ENCODE assay signal across 13 cellular contexts in the genomic region with DNA sequence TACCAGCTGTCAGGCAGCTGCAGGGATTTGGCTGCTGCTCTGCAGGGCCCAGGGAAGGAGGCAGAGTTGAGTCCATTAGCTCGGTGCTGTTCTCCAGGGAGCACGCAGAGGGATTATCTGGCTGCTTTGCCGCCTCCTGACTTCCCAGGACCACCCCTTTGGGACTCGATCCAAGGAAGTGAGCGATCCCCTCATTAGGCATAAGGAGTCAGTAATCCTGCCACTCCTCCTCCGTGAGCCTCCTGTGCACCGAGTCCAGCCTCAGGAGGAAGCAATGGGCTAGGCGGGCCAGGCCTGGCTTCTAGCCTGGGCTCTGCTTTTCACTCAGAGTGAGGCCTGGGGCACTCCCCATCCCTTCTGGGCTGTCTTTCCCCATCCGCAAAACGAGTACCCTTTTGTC.
DNase-seq lines count a peak whose midpoint lies in the region; ATAC-seq and TF ChIP-seq lines count a peak whose summit lies in the region.
"Had no signal": no experiment of that assay in that cellular context is flagged by ENCODE, and none has a peak within 500 bp of the region (broad histone marks: within the 10 kb centered on the region; RNA-seq: fewer than 3 reads in every experiment).

No MANE protein-coding gene starts in this region.

- H3K36me3 Mint-ChIP-seq in natural killer cell treated with Interleukin-12 subunit alpha and Interleukin-12 subunit beta and Interleukin-15 and Interleukin-18, amount 100 ng/mL, for 72 hours: no peaks in the 10 kb centered on the region
- no peaks in the 10 kb centered on the region for H3K36me3 Mint-ChIP-seq in natural killer cell

- ATAC-seq in natural killer cell treated with Interleukin-12 subunit alpha and Interleukin-12 subunit beta and Interleukin-15 and Interleukin-18, amount 100 ng/mL, for 72 hours: no peak
- no peak for ATAC-seq in natural killer cell
- peak; percentile 56 for ATAC-seq in left ventricle myocardium superior
- ATAC-seq in HG03097 (IDR thresholded peaks at IDR 0.05; ENCODE audit: low FRiP score, unreplicated experiment): no peak
- ATAC-seq in left colon: no peak

- no peak for TF ChIP-seq CTCF in natural killer cell (IDR thresholded peaks at IDR 0.05)

- no peaks in the 10 kb centered on the region for H3K4me1 Mint-ChIP-seq in natural killer cell treated with Interleukin-12 subunit alpha and Interleukin-12 subunit beta and Interleukin-15 and Interleukin-18, amount 100 ng/mL, for 72 hours (ENCODE audit: low read depth in 2 of 2)
- H3K4me1 Mint-ChIP-seq in natural killer cell: peaks cover 0 to 4% of the 10 kb centered on the region in 2 donors

- H3K4me3 Mint-ChIP-seq in natural killer cell treated with Interleukin-12 subunit alpha and Interleukin-12 subunit beta and Interleukin-15 and Interleukin-18, amount 100 ng/mL, for 72 hours: no peak overlapping the region
- no peak overlapping the region for H3K4me3 Mint-ChIP-seq in natural killer cell

- DNase-seq in natural killer cell treated with Interleukin-12 subunit alpha and Interleukin-12 subunit beta and Interleukin-15 and Interleukin-18, amount 100 ng/mL, for 72 hours (ENCODE audit: low spot score): peak; percentile 55
- DNase-seq in natural killer cell: no peak
- peak; percentile 92 for DNase-seq in NCI-H82 treated with DMSO at 0.1 percent for 48 hours (lab: John Stamatoyannopoulos, UW; ENCODE audit: unreplicated experiment)
- DNase-seq in left ventricle myocardium superior: peak; percentile 49
- no peak for DNase-seq in iPS-NIHi7 (ENCODE audit: extremely low spot score)
- DNase-seq in RPMI8226: no peak
- no peak for DNase-seq in left colon
- DNase-seq: activated CD4-positive, alpha-beta T cell treated with anti-CD3 and anti-CD28 coated beads, Interleukin-2, amount 50 U/mL, for 1 hour; H7; occipital lobe; stimulated activated CD8-positive, alpha-beta memory T cell treated with anti-CD3 and anti-CD28 coated beads, Interleukin-4, amount 100 ng/mL, for 48 hours; T-helper 2 cell had no signal

- H3K27me3 Mint-ChIP-seq in natural killer cell treated with Interleukin-12 subunit alpha and Interleukin-12 subunit beta and Interleukin-15 and Interleukin-18, amount 100 ng/mL, for 72 hours: peaks cover 7 to 11% of the 10 kb centered on the region in 2 donors
- peaks cover 8 to 33% of the 10 kb centered on the region in 2 donors for H3K27me3 Mint-ChIP-seq in natural killer cell (ENCODE audit: low read depth in 2 of 2)

- H3K27ac Mint-ChIP-seq in natural killer cell treated with Interleukin-12 subunit alpha and Interleukin-12 subunit beta and Interleukin-15 and Interleukin-18, amount 100 ng/mL, for 72 hours: no peak overlapping the region
- no peak overlapping the region for H3K27ac Mint-ChIP-seq in natural killer cell

- no peaks in the 10 kb centered on the region for H3K9me3 Mint-ChIP-seq in natural killer cell treated with Interleukin-12 subunit alpha and Interleukin-12 subunit beta and Interleukin-15 and Interleukin-18, amount 100 ng/mL, for 72 hours
- H3K9me3 Mint-ChIP-seq in natural killer cell: no peaks in the 10 kb centered on the region

- intact Hi-C loops in natural killer cell (cut with micrococcal nuclease): no loop called here
- intact Hi-C loops in left ventricle myocardium superior (cut with micrococcal nuclease): no loop called here
- intact Hi-C loops in left colon (cut with DNase I, micrococcal nuclease): no loop called here

Comparison
In these comparisons a context has a peak if more than half of its experiments do, and no peak if none do; other contexts are left out.
1. DNase-seq: peak in natural killer cell treated with Interleukin-12 subunit alpha and Interleukin-12 subunit beta and Interleukin-15 and Interleukin-18, amount 100 ng/mL, for 72 hours (single experiment), NCI-H82 treated with DMSO at 0.1 percent for 48 hours (single experiment) and left ventricle myocardium superior (single experiment); none in natural killer cell (single experiment), iPS-NIHi7 (single experiment), RPMI8226 (single experiment) and left colon (0 of 2).